In the genomic region with DNA sequence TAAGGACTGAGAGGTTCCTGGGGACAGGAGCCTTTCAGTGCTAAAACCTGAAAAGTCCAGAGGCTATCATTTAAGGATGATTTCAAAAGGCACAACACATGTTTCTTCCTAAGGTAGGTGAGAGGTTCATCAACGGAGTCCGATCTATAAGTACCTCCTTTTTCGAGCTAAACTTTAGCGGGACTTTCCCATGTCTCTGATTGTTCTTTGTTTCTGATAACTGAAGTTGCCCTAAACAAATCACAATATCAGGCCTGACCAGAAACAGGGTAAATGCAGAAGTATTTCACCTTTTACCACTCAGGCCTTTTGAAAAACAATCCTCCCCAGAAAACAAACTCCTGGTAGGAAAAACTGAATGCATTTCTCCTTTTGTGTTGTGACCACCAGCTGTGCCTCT, we compare ENCODE assay signal across 19 cellular contexts. TPM values are rescaled to one million over a fixed set of nuclear protein-coding genes. Genes with fewer than 3 reads are reported as not detected.
A peak's percentile ranks its signal among the peaks of the same experiment; 100 is the strongest.
DNase-seq lines count a peak whose midpoint lies in the region; ATAC-seq and TF ChIP-seq lines count a peak whose summit lies in the region.
"Had no signal": no experiment of that assay in that cellular context is flagged by ENCODE, and none has a peak within 500 bp of the region (broad histone marks: within the 10 kb centered on the region; RNA-seq: fewer than 3 reads in every experiment).

No MANE protein-coding gene starts in this region.

- H3K9me2 ChIP-seq in GM23248 (ENCODE audit: insufficient read depth) (no peaks in the 10 kb centered on the region), PC-3 (replicated peaks; ENCODE audit: low read length) (no peaks in the 10 kb centered on the region)

- in situ Hi-C loops in GM23248 (cut with MboI) (no loop called here), gastrocnemius medialis (cut with MboI; ENCODE audit: low sequenced_read_pairs in 4 of 4) (loop anchor here in 3 of 4 donors (10.0 to 25.0 kb wide), 3 partner anchors 89 to 187 kb away; partner anchors contain the start of genes CLTRN (in 1 of the 3) and PIGA (in 1 of the 3))

- WGBS in GM23248 (ENCODE audit: low coverage in 1 of 2, low lambda C conversion rate in 2 of 2, missing lambda C conversion rate in 2 of 2), 2 experiments = 87 to 95% methylated on average over 4 of the region's 4 CpGs

- H3K9me3 ChIP-seq in GM23248 (ENCODE audit: low read depth) (no peaks in the 10 kb centered on the region), PC-3 (ENCODE audit: low read length) (no peaks in the 10 kb centered on the region), gastrocnemius medialis (no peaks in the 10 kb centered on the region)
- H3K9me3 ChIP-seq: psoas muscle, spleen had no signal

- DNase-seq in GM23248 = no peak
- DNase-seq in PC-3 = no peak
- peak; percentile 18 for DNase-seq in epithelial cell of esophagus (ENCODE audit: low read depth)
- no peak for DNase-seq in gastrocnemius medialis
- no peak for DNase-seq in middle frontal gyrus (ENCODE audit: extremely low spot score, low spot score)
- DNase-seq in cerebellar nuclear complex (lab: John Stamatoyannopoulos, UW) = no peak
- DNase-seq: activated CD4-positive, alpha-beta memory T cell treated with anti-CD3 and anti-CD28 coated beads for 36 hours; activated T-cell treated with anti-CD3 and anti-CD28 coated beads for 4 hours; hypothalamus; midbrain; NCI-H1092 treated with DMSO at 0.1 percent for 48 hours; NCI-H524; psoas muscle; spleen; T-helper 2 cell; WERI-Rb-1 had no signal

- H3K4me3 ChIP-seq in GM23248 (no peak overlapping the region), PC-3 (ENCODE audit: low read length) (0 out of 2 replicates have a peak overlapping the region, but pooled peaks have one; percentile 19), epithelial cell of esophagus (ENCODE audit: low read length) (no peak overlapping the region), gastrocnemius medialis (no peak overlapping the region)
- H3K4me3 ChIP-seq: psoas muscle, spleen had no signal

- no peaks in the 10 kb centered on the region for H3K27me3 ChIP-seq in GM23248 (replicated peaks; ENCODE audit: insufficient read depth)
- H3K27me3 ChIP-seq in PC-3 (ENCODE audit: low read length) = no peaks in the 10 kb centered on the region
- peaks cover 0 to 2% (median 0%) of the 10 kb centered on the region in 3 donors for H3K27me3 ChIP-seq in gastrocnemius medialis
- H3K27me3 ChIP-seq: spleen had no signal

- ATAC-seq in PC-3 (no peak), gastrocnemius medialis (no peak), GM21447 (IDR thresholded peaks at IDR 0.05; ENCODE audit: unreplicated experiment) (no peak)
- ATAC-seq: psoas muscle had no signal

- CTCF ChIA-PET in PC-3 (lab: Charles Lee) = interaction anchor here (1.2 kb wide), 1 partner anchor 18 kb away, joined by 8 read pairs; the partner anchor contains the start of gene PIR

- H3K4me2 ChIP-seq in GM23248 (ENCODE audit: unreplicated experiment) (no peak overlapping the region), PC-3 (ENCODE audit: low read length) (peak overlapping the region; percentile 68)

- BruUV-seq in PC-3 (replicated peaks; lab: Mats Ljungman, UMichigan) = TSS peak; percentile 92

- no peak for TF ChIP-seq POLR2A in gastrocnemius medialis (IDR thresholded peaks at IDR 0.05)

- H3K4me1 ChIP-seq in GM23248 (ENCODE audit: insufficient read depth) (peaks cover 11% of the 10 kb centered on the region), PC-3 (ENCODE audit: insufficient read depth, low read length) (peaks cover 30% of the 10 kb centered on the region), gastrocnemius medialis (peaks cover 10 to 14% of the 10 kb centered on the region in 2 donors)
- H3K4me1 ChIP-seq: spleen had no signal

- H3K27ac ChIP-seq in GM23248 = peak overlapping the region; percentile 43
- H3K27ac ChIP-seq in PC-3 (ENCODE audit: low read length) = peak overlapping the region; percentile 96
- peak overlapping the region; percentile 42 to 64 (median 56) for H3K27ac ChIP-seq in gastrocnemius medialis
- H3K27ac ChIP-seq: psoas muscle, WERI-Rb-1 had no signal

- H3K79me2 ChIP-seq in GM23248 (ENCODE audit: insufficient read depth) (no peaks in the 10 kb centered on the region), PC-3 (ENCODE audit: low read length) (no peaks in the 10 kb centered on the region)

- H3F3A ChIP-seq in GM23248 (ENCODE audit: insufficient read depth) (no peaks in the 10 kb centered on the region), PC-3 (ENCODE audit: low read length, unreplicated experiment) (no peaks in the 10 kb centered on the region)

- no peaks in the 10 kb centered on the region for H4K20me1 ChIP-seq in GM23248 (ENCODE audit: insufficient read depth)
- H4K20me1 ChIP-seq in PC-3 (ENCODE audit: low read length) = no peaks in the 10 kb centered on the region

- H3K36me3 ChIP-seq in GM23248 (ENCODE audit: low read depth) (no peaks in the 10 kb centered on the region), PC-3 (ENCODE audit: low read depth, low read length) (0 out of 2 replicates have a peak, but pooled peaks cover 2% of the 10 kb centered on the region), gastrocnemius medialis (peaks cover 0 to 8% of the 10 kb centered on the region in 2 donors)
- H3K36me3 ChIP-seq: spleen, WERI-Rb-1 had no signal

- H2AFZ ChIP-seq in GM23248 (peak overlapping the region; percentile 58), PC-3 (ENCODE audit: low read length) (0 out of 2 replicates have a peak overlapping the region, but pooled peaks have one; percentile 46)

- TF ChIP-seq CTCF in PC-3 (conservative IDR thresholded peaks at IDR 0.05; ENCODE audit: low read depth, low read length) = no peak
- no peak for TF ChIP-seq CTCF in epithelial cell of esophagus (IDR thresholded peaks at IDR 0.05; ENCODE audit: insufficient read depth, low read depth, low read length, missing control alignments)
- TF ChIP-seq CTCF in gastrocnemius medialis (IDR thresholded peaks at IDR 0.05 in 4 of 5, conservative IDR thresholded peaks at IDR 0.05 in 1 of 5) = no peak

- POLR2A ChIA-PET in PC-3 (lab: Charles Lee; ENCODE audit: unreplicated experiment) = interaction anchor here (0.6 kb wide), 1 partner anchor 69 kb away, joined by 3 read pairs; no protein-coding TSS in a partner anchor

- intact Hi-C loops in PC-3 (cut with micrococcal nuclease) (no loop called here), gastrocnemius medialis (cut with DNase I; ENCODE audit: low total_unique reads) (loop anchor here (10.0 kb wide), 1 partner anchor 1751 kb away; no protein-coding TSS in a partner anchor)

- H3K9ac ChIP-seq in GM23248 (no peak overlapping the region), PC-3 (ENCODE audit: low read length) (peak overlapping the region; percentile 77)

RNA-seq across cellular contexts. Expression of gene PIR, which starts 17.6 kb away (rescaled TPM):
- 0.76 and 1.7 TPM in 2 replicates for total RNA-seq in GM23248 (2014; rRNA removed; shearing (Covaris generic))
- polyA plus RNA-seq in GM23248 (2016; fragmentation: Nextera tagmentation; extraction: Ambion mirVana) = 5.7 and 5.9 TPM in 2 replicates
- total RNA-seq in PC-3 (2014; rRNA removed) (48.6 and 50.8 TPM in 2 replicates), gastrocnemius medialis (10 to 100 TPM in 3 of 4 donors, 1 to 10 TPM in 1; 9.4 to 20.2 (median 14.2) TPM)

RNA-seq across cellular contexts. Expression of gene BMX, which starts 25.1 kb away (rescaled TPM):
- not detected in 2 replicates for total RNA-seq in GM23248 (2014; rRNA removed; shearing (Covaris generic))
- polyA plus RNA-seq in GM23248 (2016; fragmentation: Nextera tagmentation; extraction: Ambion mirVana) = not detected in 2 replicates
- not detected in 2 replicates for total RNA-seq in PC-3 (2014; rRNA removed)
- total RNA-seq in gastrocnemius medialis = 1 to 10 TPM in 2 of 4 donors, under 1 TPM in 2; 0.40 to 2.4 (median 0.82) TPM
- total RNA-seq: activated CD4-positive, alpha-beta memory T cell treated with anti-CD3 and anti-CD28 coated beads for 36 hours; fibroblast of villous mesenchyme had no signal
- polyA plus RNA-seq: neural cell had no signal

Comparison
In these comparisons a context has a peak if more than half of its experiments do, and no peak if none do; other contexts are left out.
1. H3K27ac ChIP-seq: peak in every context shown above with its lines; median percentile 96 in PC-3; 56 in gastrocnemius medialis; 43 in GM23248.